Comparison of ENCODE assay signal across 8 cellular contexts in genomic region chr20:41340327-41341055, GRCh38. TPM values are rescaled to one million over a fixed set of nuclear protein-coding genes. Genes with fewer than 3 reads are reported as not detected.
DNase-seq lines count a peak whose midpoint lies in the region; ATAC-seq and TF ChIP-seq lines count a peak whose summit lies in the region.

LPIN3 (plus strand) TSS chr20:41340821; CDS start chr20:41345804, 4,983 bp downstream.

- peak; percentile 68 for DNase-seq in DMS79 (lab: John Stamatoyannopoulos, UW)
- peak; percentile 32 to 40 for DNase-seq in NOMO-1 (lab: John Stamatoyannopoulos, UW; ENCODE audit: unreplicated experiment in 2 of 2)
- DNase-seq in activated T-cell treated with anti-CD3 and anti-CD28 coated beads for 24 hours (ENCODE audit: low read depth), result peak; percentile 16
- DNase-seq in erythroblast (lab: John Stamatoyannopoulos, UW), result peak; percentile 89 to 93
- peak; percentile 89 for DNase-seq in mucosa of gallbladder (ENCODE audit: low spot score)
- peak; percentile 33 to 57 for DNase-seq in stimulated activated effector memory CD8-positive, alpha-beta T cell treated with anti-CD3 and anti-CD28 coated beads, Interleukin-12 subunit alpha, Interleukin-12 subunit beta, amount 100 ng/mL, for 72 hours (ENCODE audit: low spot score in 2 of 2)

- TF ChIP-seq POLR2A in erythroblast (IDR thresholded peaks at IDR 0.05; ENCODE audit: low read length), result no peak

- no peaks in the 10 kb centered on the region for H3K36me3 Mint-ChIP-seq in stimulated activated effector memory CD8-positive, alpha-beta T cell treated with anti-CD3 and anti-CD28 coated beads, Interleukin-12 subunit alpha, Interleukin-12 subunit beta, amount 100 ng/mL, for 72 hours

- H3K4me1 Mint-ChIP-seq in stimulated activated effector memory CD8-positive, alpha-beta T cell treated with anti-CD3 and anti-CD28 coated beads, Interleukin-12 subunit alpha, Interleukin-12 subunit beta, amount 100 ng/mL, for 72 hours, result peaks cover 13% of the 10 kb centered on the region

- H3K4me3 Mint-ChIP-seq in stimulated activated effector memory CD8-positive, alpha-beta T cell treated with anti-CD3 and anti-CD28 coated beads, Interleukin-12 subunit alpha, Interleukin-12 subunit beta, amount 100 ng/mL, for 72 hours, result peak within 1 kb of the TSS; percentile 83

- H3K27ac Mint-ChIP-seq in stimulated activated effector memory CD8-positive, alpha-beta T cell treated with anti-CD3 and anti-CD28 coated beads, Interleukin-12 subunit alpha, Interleukin-12 subunit beta, amount 100 ng/mL, for 72 hours, result peak within 1 kb of the TSS; percentile 72

- ATAC-seq in HG03103 (IDR thresholded peaks at IDR 0.05; ENCODE audit: low read depth, unreplicated experiment), result peak; percentile 44
- ATAC-seq in stimulated activated effector memory CD8-positive, alpha-beta T cell treated with anti-CD3 and anti-CD28 coated beads, Interleukin-12 subunit alpha, Interleukin-12 subunit beta, amount 100 ng/mL, for 72 hours, result peak; percentile 68
- ATAC-seq in HG03469 (IDR thresholded peaks at IDR 0.05; ENCODE audit: unreplicated experiment), result no peak

- H3K9me3 Mint-ChIP-seq in stimulated activated effector memory CD8-positive, alpha-beta T cell treated with anti-CD3 and anti-CD28 coated beads, Interleukin-12 subunit alpha, Interleukin-12 subunit beta, amount 100 ng/mL, for 72 hours, result no peaks in the 10 kb centered on the region

RNA-seq across cellular contexts. Expression of gene LPIN3, which starts in this region (rescaled TPM):
- 41.8 TPM for total RNA-seq in mucosa of gallbladder

Comparison
In these comparisons a context has a peak if more than half of its experiments do, and no peak if none do; other contexts are left out.
1. DNase-seq: peak in every context shown above with its lines; median percentile 91 in erythroblast; 89 in mucosa of gallbladder; 68 in DMS79; 45 in stimulated activated effector memory CD8-positive, alpha-beta T cell treated with anti-CD3 and anti-CD28 coated beads, Interleukin-12 subunit alpha, Interleukin-12 subunit beta, amount 100 ng/mL, for 72 hours; 36 in NOMO-1; 16 in activated T-cell treated with anti-CD3 and anti-CD28 coated beads for 24 hours.